Comparison of ENCODE assay signal across 6 cellular contexts in genomic region chr19:39398297-39398864, GRCh38. TPM values are rescaled to one million over a fixed set of nuclear protein-coding genes. Genes with fewer than 3 reads are reported as not detected.
DNase-seq lines count a peak whose midpoint lies in the region; ATAC-seq and TF ChIP-seq lines count a peak whose summit lies in the region.

No MANE protein-coding gene starts in this region.

- H3K9me3 ChIP-seq in Peyer's patch (no peaks in the 10 kb centered on the region), prostate gland (no peaks in the 10 kb centered on the region)

- in situ Hi-C loops in G401 (cut with HindIII; ENCODE audit: low sequenced_read_pairs), result no loop called here

- H3K36me3 ChIP-seq in Peyer's patch (peaks cover 0 to 21% (median 0%) of the 10 kb centered on the region in 3 donors), prostate gland (peaks cover 0 to 7% of the 10 kb centered on the region in 2 donors)

- DNase-seq in AG08396 (ENCODE audit: low spot score), result peak; percentile 75
- peak in 2 of 3 donors; percentile 87 to 91 for DNase-seq in Peyer's patch
- DNase-seq in dorsolateral prefrontal cortex, result peak in 5 of 10 donors; percentile 27 to 71 (median 56)
- no peak for DNase-seq in prostate gland (ENCODE audit: low spot score)
- DNase-seq in G401 (ENCODE audit: low spot score), result no peak

- ATAC-seq in GM19324 (IDR thresholded peaks at IDR 0.05; ENCODE audit: low FRiP score, unreplicated experiment), result no peak

- H3K27me3 ChIP-seq in Peyer's patch (no peaks in the 10 kb centered on the region), dorsolateral prefrontal cortex (no peaks in the 10 kb centered on the region), prostate gland (replicated peaks; ENCODE audit: insufficient read depth) (no peaks in the 10 kb centered on the region)

- H3K4me3 ChIP-seq in Peyer's patch (peak overlapping the region in 3 of 4 donors; percentile 13 to 38 (median 18)), dorsolateral prefrontal cortex (peak overlapping the region in 5 of 59 donors; percentile 8 to 33 (median 13)), prostate gland (no peak overlapping the region)

- TF ChIP-seq CTCF in Peyer's patch (IDR thresholded peaks at IDR 0.05), result no peak
- TF ChIP-seq CTCF in dorsolateral prefrontal cortex (IDR thresholded peaks at IDR 0.05 in 54 of 56, conservative IDR thresholded peaks at IDR 0.05 in 2 of 56; ENCODE audit: low read depth in 1 of 56, partially characterized antibody in 56 of 56), result no peak
- no peak for TF ChIP-seq CTCF in prostate gland (IDR thresholded peaks at IDR 0.05)

- peak; percentile 61 to 89 for TF ChIP-seq POLR2A in Peyer's patch (IDR thresholded peaks at IDR 0.05)
- TF ChIP-seq POLR2A in prostate gland (IDR thresholded peaks at IDR 0.05), result peak; percentile 15

- peaks cover 20 to 51% (median 42%) of the 10 kb centered on the region in 4 donors for H3K4me1 ChIP-seq in Peyer's patch
- H3K4me1 ChIP-seq in prostate gland (replicated peaks), result peaks cover 5% of the 10 kb centered on the region

- intact Hi-C loops in dorsolateral prefrontal cortex (cut with DNase I), result loop anchor here in 1 of 2 donors (5.0 kb wide), 1 partner anchor 134 kb away; the partner anchor contains the start of gene EID2B
- intact Hi-C loops in prostate gland (cut with DNase I), result loop anchor here (1.0 to 5.0 kb wide), 2 partner anchors 13 to 134 kb away; partner anchors contain the start of gene EID2B

- WGBS in prostate gland, result 68% methylated on average over 11 of the region's 11 CpGs

- H3K27ac ChIP-seq in Peyer's patch (peak overlapping the region; percentile 98 to 100 (median 100)), dorsolateral prefrontal cortex (peak overlapping the region in 58 of 59 donors; percentile 6 to 97 (median 82)), prostate gland (peak overlapping the region; percentile 67 to 83)

RNA-seq across cellular contexts. Expression of gene MED29, which starts 7.2 kb away (rescaled TPM):
- total RNA-seq in Peyer's patch (10 to 100 TPM; 25.4 to 52.8 (median 41.0) TPM), dorsolateral prefrontal cortex (10 to 100 TPM; 41.8 to 99.7 (median 69.9) TPM), prostate gland (10 to 100 TPM; 50.2 to 56.4 TPM)
- total RNA-seq in G401 (2014; rRNA removed; shearing (Covaris generic)), result 35.9 and 71.8 TPM in 2 replicates

RNA-seq across cellular contexts. Expression of gene PAF1, which starts 7.5 kb away (rescaled TPM):
- 10 to 100 TPM; 22.2 to 47.3 (median 37.7) TPM for total RNA-seq in Peyer's patch
- total RNA-seq in dorsolateral prefrontal cortex, result 10 to 100 TPM; 33.5 to 65.7 (median 46.2) TPM
- 10 to 100 TPM; 47.5 to 63.6 TPM for total RNA-seq in prostate gland
- 54.0 and 61.7 TPM in 2 replicates for total RNA-seq in G401 (2014; rRNA removed; shearing (Covaris generic))

RNA-seq across cellular contexts. Expression of gene ZFP36, which starts 8.3 kb away (rescaled TPM):
- total RNA-seq in Peyer's patch (100 to 1,000 TPM; 183 to 682 (median 309) TPM), dorsolateral prefrontal cortex (100 to 1,000 TPM in 17 of 120 experiments, 10 to 100 TPM in 99, 1 to 10 TPM in 4; 7.0 to 246 (median 38.2) TPM), prostate gland (100 to 1,000 TPM in 1 of 2 donors, 10 to 100 TPM in 1; 96.5 to 170 TPM)
- 1.1 and 1.9 TPM in 2 replicates for total RNA-seq in G401 (2014; rRNA removed; shearing (Covaris generic))

RNA-seq across cellular contexts. Expression of gene PLEKHG2, which starts 14.1 kb away (rescaled TPM):
- total RNA-seq in Peyer's patch (10 to 100 TPM in 3 of 4 donors, 1 to 10 TPM in 1; 7.7 to 42.1 (median 16.1) TPM), dorsolateral prefrontal cortex (10 to 100 TPM in 50 of 120 experiments, 1 to 10 TPM in 70; 2.1 to 25.5 (median 9.2) TPM), prostate gland (10 to 100 TPM; 14.4 to 21.1 TPM)
- 18.3 and 21.3 TPM in 2 replicates for total RNA-seq in G401 (2014; rRNA removed; shearing (Covaris generic))

RNA-seq across cellular contexts. Expression of gene RPS16, which starts 37.4 kb away (rescaled TPM):
- total RNA-seq in Peyer's patch (1,000 to 10,000 TPM in 1 of 4 donors, 100 to 1,000 TPM in 3; 443 to 1,406 (median 686) TPM), dorsolateral prefrontal cortex (100 to 1,000 TPM; 365 to 780 (median 506) TPM), prostate gland (1,000 to 10,000 TPM; 1,162 to 1,716 TPM)
- 167 and 180 TPM in 2 replicates for total RNA-seq in G401 (2014; rRNA removed; shearing (Covaris generic))

Comparison
In these comparisons a context has a peak if more than half of its experiments do, and no peak if none do; other contexts are left out.
1. DNase-seq: peak in AG08396 (single experiment) and Peyer's patch (2 of 3); none in prostate gland (single experiment) and G401 (single experiment).
2. H3K4me3 ChIP-seq: peak in Peyer's patch (3 of 4); none in prostate gland (0 of 2).
3. Peak in every context shown above with its lines, with median percentiles within 50 percentile points of each other: H3K27ac ChIP-seq.